Comparison of ENCODE assay signal across 8 cellular contexts in genomic region chr4:174714393-174715211, GRCh38.
DNase-seq lines count a peak whose midpoint lies in the region; ATAC-seq and TF ChIP-seq lines count a peak whose summit lies in the region.

No MANE protein-coding gene starts in this region.

- no peak overlapping the region for H3K4me3 ChIP-seq in cardiac fibroblast (replicated peaks in 1 of 2; ENCODE audit: low read depth in 2 of 2, low read length in 2 of 2)

- H3K27me3 Mint-ChIP-seq in memory B cell: peaks cover 2% of the 10 kb centered on the region

- DNase-seq in activated CD4-positive, alpha-beta T cell treated with anti-CD3 and anti-CD28 coated beads for 48 hours: peak; percentile 24
- DNase-seq in activated CD4-positive, alpha-beta T cell treated with anti-CD3 and anti-CD28 coated beads for 4 hours: no peak
- DNase-seq in GM19238 (ENCODE audit: insufficient read length, low spot score) (peak; percentile 16), NCI-H748 treated with DMSO at 0.1 percent for 48 hours (lab: John Stamatoyannopoulos, UW) (peak; percentile 22), cardiac fibroblast (ENCODE audit: low read depth in 2 of 2) (peak; percentile 60 to 74), memory B cell (ENCODE audit: low spot score in 2 of 2) (peak in 1 of 2 donors; percentile 0), NCI-H1694 (lab: John Stamatoyannopoulos, UW) (no peak)

- H3K27ac Mint-ChIP-seq in memory B cell: no peak overlapping the region

- peak; percentile 81 for TF ChIP-seq CTCF in cardiac fibroblast (IDR thresholded peaks at IDR 0.05; ENCODE audit: low read depth, low read length)

- H3K36me3 Mint-ChIP-seq in memory B cell: peaks cover 1% of the 10 kb centered on the region

- H3K9me3 Mint-ChIP-seq in memory B cell: no peaks in the 10 kb centered on the region

- peaks cover 3% of the 10 kb centered on the region for H3K4me1 Mint-ChIP-seq in memory B cell

- peak; percentile 94 for ATAC-seq in HG03103 (IDR thresholded peaks at IDR 0.05; ENCODE audit: low read depth, unreplicated experiment)
- ATAC-seq in memory B cell (ENCODE audit: low read depth): peak; percentile 27

- H3K4me3 Mint-ChIP-seq in memory B cell: no peak overlapping the region

Comparison
In these comparisons a context has a peak if more than half of its experiments do, and no peak if none do; other contexts are left out.
1. DNase-seq: peak in activated CD4-positive, alpha-beta T cell treated with anti-CD3 and anti-CD28 coated beads for 48 hours (single experiment), GM19238 (single experiment), NCI-H748 treated with DMSO at 0.1 percent for 48 hours (single experiment) and cardiac fibroblast (2 of 2); none in activated CD4-positive, alpha-beta T cell treated with anti-CD3 and anti-CD28 coated beads for 4 hours (0 of 2) and NCI-H1694 (single experiment).